In the genomic region with DNA sequence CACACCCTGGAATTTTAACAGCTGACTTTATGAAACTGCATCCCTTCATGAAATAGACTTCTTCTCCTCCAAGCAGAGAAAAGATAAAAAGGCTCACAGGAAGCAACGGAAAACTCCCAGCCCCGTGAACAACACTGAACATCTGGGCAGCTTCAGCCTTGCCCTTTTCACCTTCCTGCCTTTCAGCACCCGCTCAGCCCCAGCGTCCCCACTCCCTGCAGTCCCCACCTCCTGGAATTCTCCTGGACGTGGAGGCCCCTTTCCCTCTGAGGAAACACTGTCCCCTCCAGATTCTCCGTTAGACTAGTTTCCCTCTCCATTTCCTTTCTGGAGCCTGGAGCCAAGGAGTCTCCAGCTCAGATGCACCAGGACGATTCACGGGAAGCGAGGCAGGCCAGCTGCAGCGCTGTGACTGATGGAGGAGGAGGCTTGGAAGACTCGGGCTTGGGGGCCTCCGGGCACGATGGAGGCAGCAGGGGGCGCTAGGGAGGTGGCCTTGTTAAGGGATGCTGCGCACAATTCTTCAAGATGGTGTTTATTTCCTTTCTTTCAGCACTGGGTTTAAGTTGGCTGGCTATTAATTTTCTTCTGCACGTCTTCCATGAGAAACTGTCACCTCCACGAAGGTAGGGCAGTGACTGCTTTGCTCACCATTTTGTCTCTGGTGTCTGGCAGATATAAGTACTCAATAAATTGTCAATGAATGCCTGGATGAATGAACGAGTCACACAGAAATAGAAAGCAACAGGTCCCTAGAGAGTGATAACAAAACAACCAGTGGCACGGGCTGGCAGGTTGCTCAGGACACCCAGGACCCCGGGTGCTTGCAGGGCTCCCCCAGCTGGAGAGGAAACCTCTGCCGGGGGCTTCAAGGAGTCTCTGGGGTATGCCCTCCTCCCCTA, we compare ENCODE assay signal across 8 cellular contexts. TPM values are rescaled to one million over a fixed set of nuclear protein-coding genes. Genes with fewer than 3 reads are reported as not detected.
DNase-seq lines count a peak whose midpoint lies in the region; ATAC-seq and TF ChIP-seq lines count a peak whose summit lies in the region.

No MANE protein-coding gene starts in this region.

- H3K27ac ChIP-seq in RWPE2 (ENCODE audit: poor library complexity, severe bottlenecking): no peak overlapping the region
- peak overlapping the region; percentile 98 for H3K27ac ChIP-seq in cardiac muscle cell
- H3K27ac ChIP-seq in sigmoid colon: peak overlapping the region; percentile 70 to 88 (median 76)

- intact Hi-C loops in sigmoid colon (cut with DNase I): no loop called here

- peak; percentile 27 for TF ChIP-seq CTCF in RWPE2 (IDR thresholded peaks at IDR 0.05; ENCODE audit: poor library complexity, severe bottlenecking)
- TF ChIP-seq CTCF in cardiac muscle cell (IDR thresholded peaks at IDR 0.05; ENCODE audit: low read depth, low read length): peak; percentile 96
- TF ChIP-seq CTCF in sigmoid colon (IDR thresholded peaks at IDR 0.05): peak in 3 of 4 experiments; percentile 25 to 40 (median 28)

- DNase-seq in RWPE2 (ENCODE audit: low spot score) (no peak), cardiac muscle cell (ENCODE audit: low read depth in 1 of 2, low spot score in 1 of 2) (peak; percentile 86 to 94), sigmoid colon (peak; percentile 91), kidney glomerular epithelial cell (lab: John Stamatoyannopoulos, UW) (no peak)
- DNase-seq in activated naive CD4-positive, alpha-beta T cell treated with Interleukin-2 at 50 U/mL for 16 hours: peak; percentile 75

- no peak for TF ChIP-seq EP300 in sigmoid colon (IDR thresholded peaks at IDR 0.05)

- peak overlapping the region; percentile 22; the same call in 1 of the 2 replicates for H3K9ac ChIP-seq in ES-I3 (ENCODE audit: low read depth, low read length)

- peak; percentile 82 for ATAC-seq in HG02885 (IDR thresholded peaks at IDR 0.05; ENCODE audit: poor library complexity, unreplicated experiment)
- ATAC-seq in RWPE2 (ENCODE audit: low read depth): no peak
- no peak for ATAC-seq in HG03095 (IDR thresholded peaks at IDR 0.05; ENCODE audit: unreplicated experiment)

- TF ChIP-seq POLR2A in sigmoid colon (IDR thresholded peaks at IDR 0.05): no peak

- WGBS in sigmoid colon, 2 donors: 32 to 60% methylated on average over 21 of the region's 21 CpGs

- no peaks in the 10 kb centered on the region for H3K27me3 ChIP-seq in RWPE2 (ENCODE audit: insufficient read depth, poor library complexity, severe bottlenecking)
- H3K27me3 ChIP-seq in cardiac muscle cell: no peaks in the 10 kb centered on the region
- no peaks in the 10 kb centered on the region for H3K27me3 ChIP-seq in sigmoid colon

- H3K4me3 ChIP-seq in RWPE2 (ENCODE audit: severe bottlenecking): no peak overlapping the region
- H3K4me3 ChIP-seq in cardiac muscle cell: peak overlapping the region; percentile 4
- H3K4me3 ChIP-seq in sigmoid colon: no peak overlapping the region

- H3K9me3 ChIP-seq in ES-I3 (ENCODE audit: control insufficient read depth, insufficient read depth, low read length): no peaks in the 10 kb centered on the region
- no peaks in the 10 kb centered on the region for H3K9me3 ChIP-seq in RWPE2 (ENCODE audit: severe bottlenecking)
- H3K9me3 ChIP-seq in cardiac muscle cell (ENCODE audit: low read depth): no peaks in the 10 kb centered on the region
- no peaks in the 10 kb centered on the region for H3K9me3 ChIP-seq in sigmoid colon

- H3K4me1 ChIP-seq in ES-I3 (ENCODE audit: insufficient read depth, low read length): peaks cover 15% of the 10 kb centered on the region
- H3K4me1 ChIP-seq in RWPE2 (ENCODE audit: insufficient read depth, poor library complexity, severe bottlenecking): no peaks in the 10 kb centered on the region
- peaks cover 26% of the 10 kb centered on the region for H3K4me1 ChIP-seq in cardiac muscle cell (ENCODE audit: low read depth)
- H3K4me1 ChIP-seq in sigmoid colon: peaks cover 0 to 41% (median 40%) of the 10 kb centered on the region in 4 donors

- no peaks in the 10 kb centered on the region for H3K36me3 ChIP-seq in ES-I3 (ENCODE audit: insufficient read depth, low read length)
- no peaks in the 10 kb centered on the region for H3K36me3 ChIP-seq in RWPE2 (ENCODE audit: low read depth)
- H3K36me3 ChIP-seq in cardiac muscle cell: no peaks in the 10 kb centered on the region
- no peaks in the 10 kb centered on the region for H3K36me3 ChIP-seq in sigmoid colon

RNA-seq across cellular contexts. Expression of a gene that starts 3.0 kb away (rescaled TPM):
- total RNA-seq in cardiac muscle cell: 0.07 and 0.12 TPM in 2 replicates
- polyA plus RNA-seq in cardiac muscle cell: not detected in 2 replicates
- total RNA-seq in sigmoid colon: 10 to 100 TPM in 2 of 4 donors, 1 to 10 TPM in 2; 6.5 to 31.0 (median 9.5) TPM
- polyA plus RNA-seq in sigmoid colon: 1 to 10 TPM in 1 of 3 donors, under 1 TPM in 1, not detected in 1; 0.50 to 1.2 TPM

RNA-seq across cellular contexts. Expression of a gene that starts 33.4 kb away (rescaled TPM):
- not detected in 2 replicates for total RNA-seq in cardiac muscle cell
- 0.10 TPM in 1 of 2 replicates, not detected in the other for polyA plus RNA-seq in cardiac muscle cell
- total RNA-seq in sigmoid colon: not detected
- not detected for polyA plus RNA-seq in sigmoid colon

Comparison
In these comparisons a context has a peak if more than half of its experiments do, and no peak if none do; other contexts are left out.
1. DNase-seq: peak in activated naive CD4-positive, alpha-beta T cell treated with Interleukin-2 at 50 U/mL for 16 hours (single experiment), cardiac muscle cell (2 of 2) and sigmoid colon (single experiment); none in RWPE2 (single experiment) and kidney glomerular epithelial cell (single experiment).
2. CTCF ChIP-seq: peak in every context shown above with its lines; median percentile 96 in cardiac muscle cell; 28 in sigmoid colon; 27 in RWPE2.